ENCODE assay signal across 8 cellular contexts in genomic region chr6:62541502-62541901, GRCh38.
"Had no signal": no experiment of that assay in that cellular context is flagged by ENCODE, and none has a peak within 500 bp of the region (broad histone marks: within the 10 kb centered on the region; RNA-seq: fewer than 3 reads in every experiment).

No MANE protein-coding gene starts in this region.

- H3K36me3 ChIP-seq: HAP-1 had no signal

- H3K27ac ChIP-seq: HL-60 had no signal

- H3K27ac Mint-ChIP-seq: GM23338, HFFc6, IgD-negative memory B cell had no signal

- H3K4me3 ChIP-seq: GM23338, HAP-1 had no signal

- H3K27me3 Mint-ChIP-seq: IgD-negative memory B cell had no signal

- H3K36me3 Mint-ChIP-seq: IgD-negative memory B cell had no signal

- H3K4me1 ChIP-seq: HAP-1 had no signal

- H3K4me1 Mint-ChIP-seq: GM23338, IgD-negative memory B cell had no signal

- H2AFZ ChIP-seq: GM23338 had no signal

- DNase-seq: HFFc6, KBM-7 had no signal

- H3K4me3 Mint-ChIP-seq: GM23338, HFFc6, IgD-negative memory B cell had no signal

- H3K4me2 ChIP-seq: GM23338 had no signal

- ATAC-seq: GM23338, HCT116, HepG2 had no signal

- H3K9me3 Mint-ChIP-seq: IgD-negative memory B cell had no signal

- H3K9me3 ChIP-seq: HAP-1 had no signal
